In the genomic region with DNA sequence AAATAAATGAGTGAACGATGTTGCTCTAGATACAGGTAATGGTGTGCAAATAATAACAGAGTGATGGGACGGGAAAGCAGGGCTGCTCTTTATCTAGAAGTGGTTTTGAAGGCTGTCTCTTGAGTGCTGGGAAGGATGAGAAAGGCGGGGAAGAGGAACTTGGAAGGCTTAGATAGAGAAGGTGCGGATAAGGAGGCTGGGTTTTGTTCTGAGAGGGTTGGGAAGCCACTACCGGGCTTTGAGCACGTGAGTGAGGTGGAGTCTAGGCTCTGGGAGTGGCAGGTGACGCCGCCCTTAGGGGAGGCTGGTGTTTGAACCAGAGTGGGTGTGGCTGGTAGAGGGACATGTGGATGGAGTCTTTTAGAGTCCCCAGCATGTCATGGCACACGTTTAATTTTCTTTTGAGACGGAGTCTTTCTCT, we compare ENCODE assay signal across 2 cellular contexts.
TF ChIP-seq lines count a peak whose summit lies in the region.

No MANE protein-coding gene starts in this region.

TF ChIP-seq in HEK293, 187 proteins besides CTCF, POLR2A, EP300 and RAD21 (continues in another document):
- TF ChIP-seq, protein P1, sequence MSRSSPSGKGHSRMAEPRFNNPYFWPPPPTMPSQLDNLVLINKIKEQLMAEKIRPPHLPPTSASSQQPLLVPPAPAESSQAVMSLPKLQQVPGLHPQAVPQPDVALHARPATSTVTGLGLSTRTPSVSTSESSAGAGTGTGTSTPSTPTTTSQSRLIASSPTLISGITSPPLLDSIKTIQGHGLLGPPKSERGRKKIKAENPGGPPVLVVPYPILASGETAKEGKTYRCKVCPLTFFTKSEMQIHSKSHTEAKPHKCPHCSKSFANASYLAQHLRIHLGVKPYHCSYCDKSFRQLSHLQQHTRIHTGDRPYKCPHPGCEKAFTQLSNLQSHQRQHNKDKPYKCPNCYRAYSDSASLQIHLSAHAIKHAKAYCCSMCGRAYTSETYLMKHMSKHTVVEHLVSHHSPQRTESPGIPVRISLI (tag by site-specific recombination; IDR thresholded peaks at IDR 0.05) = no peak
- TF ChIP-seq ZNF335 (tag by site-specific recombination; conservative IDR thresholded peaks at IDR 0.05) (peak; percentile 42; the same call in 1 of the 2 replicates), ZNF510 (tag by site-specific recombination; IDR thresholded peaks at IDR 0.05; ENCODE audit: insufficient replicate concordance) (no peak), ZNF37A (tag by site-specific recombination; IDR thresholded peaks at IDR 0.05) (no peak), ZNF544 (tag by site-specific recombination; IDR thresholded peaks at IDR 0.05) (no peak), ZNF707 (tag by site-specific recombination; IDR thresholded peaks at IDR 0.05) (no peak), ZNF138 (tag by site-specific recombination; IDR thresholded peaks at IDR 0.05; ENCODE audit: borderline replicate concordance) (no peak), HOXA7 (CRISPR knock-in tag; IDR thresholded peaks at IDR 0.05; ENCODE audit: borderline replicate concordance) (no peak), RBAK (tag by site-specific recombination; IDR thresholded peaks at IDR 0.05) (no peak), KLF7 (tag by site-specific recombination; IDR thresholded peaks at IDR 0.05; ENCODE audit: borderline replicate concordance) (peak; percentile 20; the same call in 1 of the 2 replicates), ZSCAN30 (tag by site-specific recombination; IDR thresholded peaks at IDR 0.05) (no peak), ZNF843 (tag by site-specific recombination; IDR thresholded peaks at IDR 0.05) (no peak), BCL11A (tag by site-specific recombination; IDR thresholded peaks at IDR 0.05; ENCODE audit: low read depth) (no peak), ZNF19 (tag by site-specific recombination; IDR thresholded peaks at IDR 0.05; ENCODE audit: low read depth) (no peak), ZNF501 (tag by site-specific recombination; IDR thresholded peaks at IDR 0.05) (no peak), KLF9 (tag by site-specific recombination; IDR thresholded peaks at IDR 0.05; ENCODE audit: low read depth) (peak; percentile 86), ZNF558 (tag by site-specific recombination; IDR thresholded peaks at IDR 0.05) (peak; percentile 97), ZNF585B (tag by site-specific recombination; IDR thresholded peaks at IDR 0.05) (no peak), ZNF184 (tag by site-specific recombination; IDR thresholded peaks at IDR 0.05) (no peak), ZBTB26 (tag by site-specific recombination; optimal IDR thresholded peaks at IDR 0.05) (no peak), ZNF621 (tag by site-specific recombination; IDR thresholded peaks at IDR 0.05) (no peak), ZNF423 (tag by site-specific recombination; IDR thresholded peaks at IDR 0.05) (no peak), ZNF133 (tag by site-specific recombination; IDR thresholded peaks at IDR 0.05) (no peak), ZNF76 (tag by site-specific recombination; IDR thresholded peaks at IDR 0.05; ENCODE audit: borderline replicate concordance, low read depth) (no peak), ZNF274 (IDR thresholded peaks at IDR 0.05; ENCODE audit: low read length) (no peak), ZNF274 (tag by site-specific recombination; IDR thresholded peaks at IDR 0.05; ENCODE audit: borderline replicate concordance) (no peak), ZNF248 (tag by site-specific recombination; IDR thresholded peaks at IDR 0.05) (no peak), ZNF776 (tag by site-specific recombination; IDR thresholded peaks at IDR 0.05; ENCODE audit: borderline replicate concordance) (no peak)
- TF ChIP-seq, protein P2, sequence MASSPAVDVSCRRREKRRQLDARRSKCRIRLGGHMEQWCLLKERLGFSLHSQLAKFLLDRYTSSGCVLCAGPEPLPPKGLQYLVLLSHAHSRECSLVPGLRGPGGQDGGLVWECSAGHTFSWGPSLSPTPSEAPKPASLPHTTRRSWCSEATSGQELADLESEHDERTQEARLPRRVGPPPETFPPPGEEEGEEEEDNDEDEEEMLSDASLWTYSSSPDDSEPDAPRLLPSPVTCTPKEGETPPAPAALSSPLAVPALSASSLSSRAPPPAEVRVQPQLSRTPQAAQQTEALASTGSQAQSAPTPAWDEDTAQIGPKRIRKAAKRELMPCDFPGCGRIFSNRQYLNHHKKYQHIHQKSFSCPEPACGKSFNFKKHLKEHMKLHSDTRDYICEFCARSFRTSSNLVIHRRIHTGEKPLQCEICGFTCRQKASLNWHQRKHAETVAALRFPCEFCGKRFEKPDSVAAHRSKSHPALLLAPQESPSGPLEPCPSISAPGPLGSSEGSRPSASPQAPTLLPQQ (tag by site-specific recombination; IDR thresholded peaks at IDR 0.05) = no peak
- TF ChIP-seq, protein P3, sequence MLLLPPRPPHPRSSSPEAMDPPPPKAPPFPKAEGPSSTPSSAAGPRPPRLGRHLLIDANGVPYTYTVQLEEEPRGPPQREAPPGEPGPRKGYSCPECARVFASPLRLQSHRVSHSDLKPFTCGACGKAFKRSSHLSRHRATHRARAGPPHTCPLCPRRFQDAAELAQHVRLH (tag by site-specific recombination; IDR thresholded peaks at IDR 0.05) = no peak
- TF ChIP-seq, protein P4, sequence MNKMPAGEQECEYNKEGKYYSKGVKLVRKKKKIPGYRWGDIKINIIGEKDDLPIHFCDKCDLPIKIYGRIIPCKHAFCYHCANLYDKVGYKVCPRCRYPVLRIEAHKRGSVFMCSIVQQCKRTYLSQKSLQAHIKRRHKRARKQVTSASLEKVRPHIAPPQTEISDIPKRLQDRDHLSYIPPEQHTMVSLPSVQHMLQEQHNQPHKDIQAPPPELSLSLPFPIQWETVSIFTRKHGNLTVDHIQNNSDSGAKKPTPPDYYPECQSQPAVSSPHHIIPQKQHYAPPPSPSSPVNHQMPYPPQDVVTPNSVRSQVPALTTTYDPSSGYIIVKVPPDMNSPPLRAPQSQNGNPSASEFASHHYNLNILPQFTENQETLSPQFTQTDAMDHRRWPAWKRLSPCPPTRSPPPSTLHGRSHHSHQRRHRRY (tag by site-specific recombination; IDR thresholded peaks at IDR 0.05) = no peak

TF ChIP-seq in K562, 482 proteins besides CTCF, POLR2A, EP300 and RAD21 (continues in another document):
- TF ChIP-seq, protein P5, sequence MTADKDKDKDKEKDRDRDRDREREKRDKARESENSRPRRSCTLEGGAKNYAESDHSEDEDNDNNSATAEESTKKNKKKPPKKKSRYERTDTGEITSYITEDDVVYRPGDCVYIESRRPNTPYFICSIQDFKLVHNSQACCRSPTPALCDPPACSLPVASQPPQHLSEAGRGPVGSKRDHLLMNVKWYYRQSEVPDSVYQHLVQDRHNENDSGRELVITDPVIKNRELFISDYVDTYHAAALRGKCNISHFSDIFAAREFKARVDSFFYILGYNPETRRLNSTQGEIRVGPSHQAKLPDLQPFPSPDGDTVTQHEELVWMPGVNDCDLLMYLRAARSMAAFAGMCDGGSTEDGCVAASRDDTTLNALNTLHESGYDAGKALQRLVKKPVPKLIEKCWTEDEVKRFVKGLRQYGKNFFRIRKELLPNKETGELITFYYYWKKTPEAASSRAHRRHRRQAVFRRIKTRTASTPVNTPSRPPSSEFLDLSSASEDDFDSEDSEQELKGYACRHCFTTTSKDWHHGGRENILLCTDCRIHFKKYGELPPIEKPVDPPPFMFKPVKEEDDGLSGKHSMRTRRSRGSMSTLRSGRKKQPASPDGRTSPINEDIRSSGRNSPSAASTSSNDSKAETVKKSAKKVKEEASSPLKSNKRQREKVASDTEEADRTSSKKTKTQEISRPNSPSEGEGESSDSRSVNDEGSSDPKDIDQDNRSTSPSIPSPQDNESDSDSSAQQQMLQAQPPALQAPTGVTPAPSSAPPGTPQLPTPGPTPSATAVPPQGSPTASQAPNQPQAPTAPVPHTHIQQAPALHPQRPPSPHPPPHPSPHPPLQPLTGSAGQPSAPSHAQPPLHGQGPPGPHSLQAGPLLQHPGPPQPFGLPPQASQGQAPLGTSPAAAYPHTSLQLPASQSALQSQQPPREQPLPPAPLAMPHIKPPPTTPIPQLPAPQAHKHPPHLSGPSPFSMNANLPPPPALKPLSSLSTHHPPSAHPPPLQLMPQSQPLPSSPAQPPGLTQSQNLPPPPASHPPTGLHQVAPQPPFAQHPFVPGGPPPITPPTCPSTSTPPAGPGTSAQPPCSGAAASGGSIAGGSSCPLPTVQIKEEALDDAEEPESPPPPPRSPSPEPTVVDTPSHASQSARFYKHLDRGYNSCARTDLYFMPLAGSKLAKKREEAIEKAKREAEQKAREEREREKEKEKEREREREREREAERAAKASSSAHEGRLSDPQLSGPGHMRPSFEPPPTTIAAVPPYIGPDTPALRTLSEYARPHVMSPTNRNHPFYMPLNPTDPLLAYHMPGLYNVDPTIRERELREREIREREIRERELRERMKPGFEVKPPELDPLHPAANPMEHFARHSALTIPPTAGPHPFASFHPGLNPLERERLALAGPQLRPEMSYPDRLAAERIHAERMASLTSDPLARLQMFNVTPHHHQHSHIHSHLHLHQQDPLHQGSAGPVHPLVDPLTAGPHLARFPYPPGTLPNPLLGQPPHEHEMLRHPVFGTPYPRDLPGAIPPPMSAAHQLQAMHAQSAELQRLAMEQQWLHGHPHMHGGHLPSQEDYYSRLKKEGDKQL (CRISPR knock-in tag; IDR thresholded peaks at IDR 0.05; ENCODE audit: borderline replicate concordance) = no peak
- TF ChIP-seq MED1 (CRISPR knock-in tag; IDR thresholded peaks at IDR 0.05; ENCODE audit: borderline replicate concordance) (no peak), BCOR (IDR thresholded peaks at IDR 0.05) (peak; percentile 17; the same call in 1 of the 2 replicates), ZNF232 (CRISPR knock-in tag; IDR thresholded peaks at IDR 0.05) (no peak), FOXJ2 (tag; IDR thresholded peaks at IDR 0.05) (no peak), BRF1 (IDR thresholded peaks at IDR 0.05; ENCODE audit: borderline replicate concordance, extremely low read depth, insufficient read length) (no peak), MYC (IDR thresholded peaks at IDR 0.05; ENCODE audit: low read depth, low read length) (peak; percentile 68), MYC (CRISPR knock-in tag; IDR thresholded peaks at IDR 0.05; ENCODE audit: borderline replicate concordance, low read depth) (no peak), NFE2L1 (tag; IDR thresholded peaks at IDR 0.05; ENCODE audit: borderline replicate concordance, low read depth) (no peak), JUND (IDR thresholded peaks at IDR 0.05; ENCODE audit: borderline replicate concordance, low read depth, low read length) (peak; percentile 60), JUND (tag; IDR thresholded peaks at IDR 0.05; ENCODE audit: borderline replicate concordance, low read depth, low read length) (no peak; the same call in 2 of the 3 replicates), RBFOX2 (IDR thresholded peaks at IDR 0.05; ENCODE audit: low read depth, low read length) (no peak), ARHGAP35 (IDR thresholded peaks at IDR 0.05; ENCODE audit: partially characterized antibody) (no peak), TEAD1 (CRISPR knock-in tag; IDR thresholded peaks at IDR 0.05) (no peak), FOXP1 (CRISPR knock-in tag; IDR thresholded peaks at IDR 0.05) (no peak), POLR2H (tag; IDR thresholded peaks at IDR 0.05; ENCODE audit: low read depth) (no peak), SRSF1 (IDR thresholded peaks at IDR 0.05; ENCODE audit: low read depth, low read length) (no peak), TEAD2 (tag; IDR thresholded peaks at IDR 0.05) (no peak), RBM17 (IDR thresholded peaks at IDR 0.05; ENCODE audit: borderline replicate concordance, low read depth, low read length) (no peak), HNRNPL (IDR thresholded peaks at IDR 0.05; ENCODE audit: low read depth, low read length) (no peak), ARNT (IDR thresholded peaks at IDR 0.05) (peak in 1 of 2 experiments; percentile 69; a peak in 1 of 4 replicates), POLR2B (IDR thresholded peaks at IDR 0.05; ENCODE audit: low read depth, partially characterized antibody) (peak; percentile 53), RFX5 (IDR thresholded peaks at IDR 0.05; ENCODE audit: low read depth, low read length) (no peak), DIDO1 (tag; IDR thresholded peaks at IDR 0.05; ENCODE audit: low read depth) (no peak), MNT (conservative IDR thresholded peaks at IDR 0.05) (peak in 1 of 2 experiments; percentile 93; a peak in 3 of 4 replicates), ATF7 (IDR thresholded peaks at IDR 0.05) (peak; percentile 28; the same call in 1 of the 2 replicates), ZNF639 (CRISPR knock-in tag; conservative IDR thresholded peaks at IDR 0.05 in 1 of 2, IDR thresholded peaks at IDR 0.05 in 1 of 2) (no peak), ATF4 (CRISPR knock-in tag; IDR thresholded peaks at IDR 0.05) (no peak), SMARCB1 (IDR thresholded peaks at IDR 0.05; ENCODE audit: insufficient read length, low read depth) (no peak), ZNF584 (CRISPR knock-in tag; IDR thresholded peaks at IDR 0.05; ENCODE audit: low read depth) (no peak), TCF7 (IDR thresholded peaks at IDR 0.05; ENCODE audit: borderline replicate concordance) (no peak), ZSCAN32 (CRISPR knock-in tag; IDR thresholded peaks at IDR 0.05) (no peak), KLF13 (tag; IDR thresholded peaks at IDR 0.05; ENCODE audit: borderline replicate concordance, low read depth) (peak; percentile 92; the same call in 1 of the 2 replicates), CREM (IDR thresholded peaks at IDR 0.05; ENCODE audit: low read depth) (peak; percentile 63), XRCC4 (IDR thresholded peaks at IDR 0.05; ENCODE audit: extremely low read depth, insufficient read depth, insufficient read length) (no peak), ZNF217 (CRISPR knock-in tag; IDR thresholded peaks at IDR 0.05) (no peak), RBM39 (optimal IDR thresholded peaks at IDR 0.05; ENCODE audit: low read depth, low read length) (peak; percentile 74)
